23 cellular contexts compared by ENCODE assay signal in the genomic region with DNA sequence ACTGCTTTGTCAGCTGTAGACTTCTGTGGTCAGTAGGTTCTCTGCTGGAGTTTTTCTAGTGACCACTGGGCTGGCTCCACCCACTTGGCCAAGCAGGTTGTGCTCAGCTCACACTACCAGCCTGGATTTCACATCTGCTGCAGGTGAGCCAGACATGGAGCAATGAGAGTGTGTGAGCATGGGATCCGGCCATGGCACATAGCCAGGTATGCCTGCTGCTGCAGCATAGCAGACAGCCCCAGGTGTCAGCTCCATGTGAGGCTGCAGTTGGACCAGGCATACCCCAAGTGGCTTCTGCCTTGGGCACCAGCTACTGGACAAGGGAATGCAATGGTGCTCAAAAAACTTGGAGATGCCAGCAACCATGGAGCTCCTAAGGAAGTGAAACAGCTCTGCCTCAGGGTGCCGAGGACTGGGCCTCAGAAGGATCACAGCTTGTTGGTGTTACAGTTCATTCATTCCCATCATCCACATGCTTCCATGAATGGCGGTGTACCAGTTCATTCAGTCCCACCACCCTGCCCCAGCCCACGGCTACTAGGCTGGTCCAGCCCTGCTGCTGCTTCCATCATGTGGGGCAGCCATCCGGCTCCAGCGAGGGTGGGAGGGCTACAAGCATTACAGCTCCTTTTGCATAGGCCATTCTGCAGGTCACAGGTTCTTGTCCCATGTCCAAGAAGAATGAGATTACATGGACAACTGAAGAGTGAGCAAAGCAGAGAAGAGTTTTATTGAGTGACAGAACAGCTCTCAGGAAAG.
"Had no signal": no experiment of that assay in that cellular context is flagged by ENCODE, and none has a peak within 500 bp of the region (broad histone marks: within the 10 kb centered on the region; RNA-seq: fewer than 3 reads in every experiment).

No MANE protein-coding gene starts in this region.

- ATAC-seq: activated T-helper 17 cell treated with anti-CD3 and anti-CD28 coated beads, Interleukin-2, amount 50 U/mL, for 72 hours; T-helper 17 cell; WTC11 had no signal

- H3K27me3 Mint-ChIP-seq: activated CD4-positive, alpha-beta memory T cell treated with anti-CD3 and anti-CD28 coated beads, Interleukin-2, amount 10 ng/mL, durations not matched to agents 7 days and 5 days; activated naive CD8-positive, alpha-beta T cell; activated T-helper 17 cell treated with anti-CD3 and anti-CD28 coated beads, Interleukin-2, amount 50 U/mL, for 72 hours; T-helper 17 cell had no signal

- H3K27me3 ChIP-seq: MG63 had no signal

- H3K36me3 Mint-ChIP-seq: activated naive CD8-positive, alpha-beta T cell had no signal

- H2AFZ ChIP-seq: PC-9 had no signal

- H3K36me3 ChIP-seq: MG63 had no signal

- H3K27ac Mint-ChIP-seq: activated CD4-positive, alpha-beta memory T cell treated with anti-CD3 and anti-CD28 coated beads, Interleukin-2, amount 10 ng/mL, durations not matched to agents 7 days and 5 days; activated naive CD4-positive, alpha-beta T cell treated with anti-CD3 and anti-CD28 coated beads for 36 hours; activated naive CD8-positive, alpha-beta T cell; activated T-helper 17 cell treated with anti-CD3 and anti-CD28 coated beads, Interleukin-2, amount 50 U/mL, for 72 hours; T-helper 17 cell; WTC11 had no signal

- H3K4me3 Mint-ChIP-seq: activated CD4-positive, alpha-beta memory T cell treated with anti-CD3 and anti-CD28 coated beads, Interleukin-2, amount 10 ng/mL, durations not matched to agents 7 days and 5 days; activated naive CD4-positive, alpha-beta T cell treated with anti-CD3 and anti-CD28 coated beads for 36 hours; activated naive CD8-positive, alpha-beta T cell; activated T-helper 17 cell treated with anti-CD3 and anti-CD28 coated beads, Interleukin-2, amount 50 U/mL, for 72 hours; T-helper 17 cell; WTC11 had no signal

- H3K9me3 ChIP-seq: MG63 had no signal

- H3K4me2 ChIP-seq: PC-9 had no signal

- H3K27ac ChIP-seq: PC-9 had no signal

- H3K4me3 ChIP-seq: MG63, PC-9 had no signal

- H3K4me1 Mint-ChIP-seq: activated CD4-positive, alpha-beta memory T cell treated with anti-CD3 and anti-CD28 coated beads, Interleukin-2, amount 10 ng/mL, durations not matched to agents 7 days and 5 days; activated T-helper 17 cell treated with anti-CD3 and anti-CD28 coated beads, Interleukin-2, amount 50 U/mL, for 72 hours; T-helper 17 cell; WTC11 had no signal

- DNase-seq: activated CD4-positive, alpha-beta memory T cell treated with anti-CD3 and anti-CD28 coated beads, Interleukin-2, amount 10 ng/mL, durations not matched to agents 7 days and 5 days; activated CD4-positive, alpha-beta T cell treated with anti-CD3 and anti-CD28 coated beads for 1 hour; activated CD4-positive, alpha-beta T cell treated with anti-CD3 and anti-CD28 coated beads, Interleukin-2, amount 50 U/mL, for 1 hour; activated gamma-delta T cell; activated naive CD4-positive, alpha-beta T cell treated with anti-CD3 and anti-CD28 coated beads for 36 hours; activated T-cell treated with anti-CD3 and anti-CD28 coated beads for 4 hours; activated T-cell treated with anti-CD3 and anti-CD28 coated beads, Interleukin-2, amount 50 U/mL, for 48 hours; caudate nucleus; MG63; NCI-H1048; NCI-H146; NCI-H187 treated with DMSO at 0.1 percent for 48 hours; NCI-H2081 treated with DMSO at 0.1 percent for 48 hours; NCI-H2171 treated with DMSO at 0.1 percent for 48 hours; NCI-H226; NCI-H526 treated with DMSO at 0.1 percent for 48 hours; PC-9; SIG-M5; T-helper 17 cell; T-helper 9 cell had no signal
